In genomic region chr13:114313061-114313860, GRCh38 we compare ENCODE assay signal across 8 cellular contexts. TPM values are rescaled to one million over a fixed set of nuclear protein-coding genes. Genes with fewer than 3 reads are reported as not detected.
A peak's percentile ranks its signal among the peaks of the same experiment; 100 is the strongest.
DNase-seq lines count a peak whose midpoint lies in the region; ATAC-seq lines count a peak whose summit lies in the region.

No MANE protein-coding gene starts in this region.

- peaks cover 17% of the 10 kb centered on the region for H3K36me3 Mint-ChIP-seq in activated naive CD8-positive, alpha-beta T cell treated with anti-CD3 and anti-CD28 coated beads for 36 hours
- peaks cover 4 to 12% of the 10 kb centered on the region in 2 donors for H3K36me3 Mint-ChIP-seq in stimulated activated naive B cell treated with anti-CD40 and anti-IgM and Interleukin-4, amounts not matched to agents 10 μg/mL and 1 μg/mL and 100 μg/mL, for 72 hours

- peaks cover 36% of the 10 kb centered on the region for H3K4me1 Mint-ChIP-seq in activated naive CD8-positive, alpha-beta T cell treated with anti-CD3 and anti-CD28 coated beads for 36 hours
- peaks cover 18 to 42% of the 10 kb centered on the region in 2 donors for H3K4me1 Mint-ChIP-seq in stimulated activated naive B cell treated with anti-CD40 and anti-IgM and Interleukin-4, amounts not matched to agents 10 μg/mL and 1 μg/mL and 100 μg/mL, for 72 hours

- H3K27ac Mint-ChIP-seq in activated naive CD8-positive, alpha-beta T cell treated with anti-CD3 and anti-CD28 coated beads for 36 hours, result peak overlapping the region; percentile 92
- peak overlapping the region; percentile 96 for H3K27ac Mint-ChIP-seq in stimulated activated naive B cell treated with anti-CD40 and anti-IgM and Interleukin-4, amounts not matched to agents 10 μg/mL and 1 μg/mL and 100 μg/mL, for 72 hours

- DNase-seq in activated naive CD8-positive, alpha-beta T cell treated with anti-CD3 and anti-CD28 coated beads for 36 hours, result peak; percentile 36
- DNase-seq in kidney tubule cell (ENCODE audit: low spot score) (peak; percentile 42), NOMO-1 treated with DMSO at 0.1 percent for 48 hours (lab: John Stamatoyannopoulos, UW; ENCODE audit: unreplicated experiment) (no peak)
- DNase-seq in stimulated activated naive B cell treated with anti-CD40 and anti-IgM and Interleukin-4, amounts not matched to agents 10 μg/mL and 1 μg/mL and 100 μg/mL, for 72 hours, result no peak

- peak overlapping the region; percentile 81 for H3K4me3 Mint-ChIP-seq in activated naive CD8-positive, alpha-beta T cell treated with anti-CD3 and anti-CD28 coated beads for 36 hours
- peak overlapping the region; percentile 80 to 89 for H3K4me3 Mint-ChIP-seq in stimulated activated naive B cell treated with anti-CD40 and anti-IgM and Interleukin-4, amounts not matched to agents 10 μg/mL and 1 μg/mL and 100 μg/mL, for 72 hours

- H3K27ac ChIP-seq in KOPT-K1 (ENCODE audit: low read depth, low read length, poor library complexity, severe bottlenecking), result peak overlapping the region; percentile 85

- H3K27me3 Mint-ChIP-seq in activated naive CD8-positive, alpha-beta T cell treated with anti-CD3 and anti-CD28 coated beads for 36 hours, result no peaks in the 10 kb centered on the region
- no peaks in the 10 kb centered on the region for H3K27me3 Mint-ChIP-seq in stimulated activated naive B cell treated with anti-CD40 and anti-IgM and Interleukin-4, amounts not matched to agents 10 μg/mL and 1 μg/mL and 100 μg/mL, for 72 hours

- peak; percentile 36 for ATAC-seq in GM18873 (IDR thresholded peaks at IDR 0.05; ENCODE audit: low FRiP score, unreplicated experiment)
- peak; percentile 31 to 55 for ATAC-seq in stimulated activated naive B cell treated with anti-CD40 and anti-IgM and Interleukin-4, amounts not matched to agents 10 μg/mL and 1 μg/mL and 100 μg/mL, for 72 hours (replicated peaks)
- ATAC-seq in HG02970 (IDR thresholded peaks at IDR 0.05; ENCODE audit: low FRiP score, unreplicated experiment), result no peak
- ATAC-seq in GM19397 (IDR thresholded peaks at IDR 0.05; ENCODE audit: unreplicated experiment), result no peak

- H3K9me3 Mint-ChIP-seq in activated naive CD8-positive, alpha-beta T cell treated with anti-CD3 and anti-CD28 coated beads for 36 hours, result peaks cover 2% of the 10 kb centered on the region
- no peaks in the 10 kb centered on the region for H3K9me3 Mint-ChIP-seq in stimulated activated naive B cell treated with anti-CD40 and anti-IgM and Interleukin-4, amounts not matched to agents 10 μg/mL and 1 μg/mL and 100 μg/mL, for 72 hours

- H3K36me3 ChIP-seq in KOPT-K1 (ENCODE audit: insufficient read depth, low read length), result peaks cover 17% of the 10 kb centered on the region

- H3K9me3 ChIP-seq in KOPT-K1 (ENCODE audit: insufficient read depth, low read length, poor library complexity, severe bottlenecking), result no peaks in the 10 kb centered on the region

RNA-seq across cellular contexts. Expression of gene CHAMP1, which starts 1.0 kb away (rescaled TPM):
- 10 to 100 TPM; 46.2 to 46.6 TPM for total RNA-seq in activated naive CD8-positive, alpha-beta T cell treated with anti-CD3 and anti-CD28 coated beads for 36 hours

RNA-seq across cellular contexts. Expression of gene UPF3A, which starts 31.9 kb away (rescaled TPM):
- total RNA-seq in activated naive CD8-positive, alpha-beta T cell treated with anti-CD3 and anti-CD28 coated beads for 36 hours, result 10 to 100 TPM; 42.9 to 45.9 TPM

Comparison
In these comparisons a context has a peak if more than half of its experiments do, and no peak if none do; other contexts are left out.
1. ATAC-seq: peak in GM18873 (single experiment) and stimulated activated naive B cell treated with anti-CD40 and anti-IgM and Interleukin-4, amounts not matched to agents 10 μg/mL and 1 μg/mL and 100 μg/mL, for 72 hours (2 of 2); none in HG02970 (single experiment) and GM19397 (single experiment).
2. DNase-seq: peak in activated naive CD8-positive, alpha-beta T cell treated with anti-CD3 and anti-CD28 coated beads for 36 hours (single experiment) and kidney tubule cell (single experiment); none in stimulated activated naive B cell treated with anti-CD40 and anti-IgM and Interleukin-4, amounts not matched to agents 10 μg/mL and 1 μg/mL and 100 μg/mL, for 72 hours (single experiment) and NOMO-1 treated with DMSO at 0.1 percent for 48 hours (single experiment).